ENCODE assay signal across 8 cellular contexts in the genomic region with DNA sequence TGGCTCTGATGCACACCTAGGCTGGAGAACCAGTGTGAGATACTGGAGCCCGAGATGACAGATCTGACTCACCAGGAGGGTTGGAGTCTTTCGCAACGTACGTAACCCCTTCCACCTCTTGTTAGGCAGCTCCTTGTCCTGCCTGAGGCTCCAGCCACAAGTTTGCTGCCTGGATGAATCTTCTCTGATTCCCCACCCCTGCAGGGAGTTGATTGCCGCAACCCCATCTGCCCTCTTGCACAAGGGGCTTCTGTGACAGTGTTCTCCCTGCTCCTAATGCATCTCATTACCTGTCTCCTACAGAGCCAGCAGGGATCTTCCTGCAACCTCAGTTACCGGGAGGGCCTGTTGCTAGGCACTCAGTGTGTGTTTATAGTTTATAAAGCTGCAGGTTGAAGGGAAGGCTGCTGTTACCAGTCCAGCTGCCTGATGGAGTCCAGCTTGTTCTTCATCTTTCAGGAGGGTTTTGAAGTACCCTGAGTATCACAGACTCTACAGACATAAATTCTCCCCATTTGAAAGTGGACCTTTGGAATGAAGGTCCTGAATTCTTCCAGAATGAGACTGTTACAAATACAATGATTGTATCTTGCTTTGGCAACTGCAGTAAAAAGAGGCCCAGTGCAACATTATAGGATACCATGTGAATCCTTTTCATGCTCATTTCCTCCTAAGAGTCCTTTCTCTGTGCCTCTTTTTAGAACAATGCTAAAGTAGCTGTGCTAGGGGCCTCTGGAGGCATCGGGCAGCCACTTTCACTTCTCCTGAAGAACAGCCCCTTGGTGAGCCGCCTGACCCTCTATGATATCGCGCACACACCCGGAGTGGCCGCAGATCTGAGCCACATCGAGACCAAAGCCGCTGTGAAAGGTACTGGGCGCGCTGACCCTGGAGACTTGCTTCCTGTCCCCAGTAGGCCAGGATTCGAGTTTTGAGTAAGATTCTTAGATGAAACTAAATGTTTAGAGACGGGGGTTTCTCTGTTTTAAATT.
DNase-seq lines count a peak whose midpoint lies in the region; ATAC-seq and TF ChIP-seq lines count a peak whose summit lies in the region.

No MANE protein-coding gene starts in this region.

- ATAC-seq in GM19452 (IDR thresholded peaks at IDR 0.05; ENCODE audit: unreplicated experiment) (no peak), GM18519 (IDR thresholded peaks at IDR 0.05; ENCODE audit: low FRiP score, unreplicated experiment) (no peak)

- no peak for TF ChIP-seq RAD21 in Ishikawa (IDR thresholded peaks at IDR 0.05; ENCODE audit: low read depth)

- no peak for TF ChIP-seq EP300 in Ishikawa (IDR thresholded peaks at IDR 0.05; ENCODE audit: borderline replicate concordance)

- peak; percentile 29 for DNase-seq in AG08395 (ENCODE audit: low spot score)
- peak; percentile 93 for DNase-seq in amniotic epithelial cell (ENCODE audit: low read depth)
- DNase-seq in islet precursor cell, result peak; percentile 83
- DNase-seq in SW480 (ENCODE audit: low spot score), result no peak
- DNase-seq in activated effector memory CD4-positive, alpha-beta T cell treated with Interleukin-2 at 50 U/mL for 16 hours, result no peak

TF ChIP-seq in Ishikawa, 13 proteins besides CTCF, POLR2A, EP300 and RAD21:
- TF ChIP-seq CEBPB (IDR thresholded peaks at IDR 0.05), result peak; percentile 40; the same call in 1 of the 2 replicates
- TF ChIP-seq, protein P1, sequence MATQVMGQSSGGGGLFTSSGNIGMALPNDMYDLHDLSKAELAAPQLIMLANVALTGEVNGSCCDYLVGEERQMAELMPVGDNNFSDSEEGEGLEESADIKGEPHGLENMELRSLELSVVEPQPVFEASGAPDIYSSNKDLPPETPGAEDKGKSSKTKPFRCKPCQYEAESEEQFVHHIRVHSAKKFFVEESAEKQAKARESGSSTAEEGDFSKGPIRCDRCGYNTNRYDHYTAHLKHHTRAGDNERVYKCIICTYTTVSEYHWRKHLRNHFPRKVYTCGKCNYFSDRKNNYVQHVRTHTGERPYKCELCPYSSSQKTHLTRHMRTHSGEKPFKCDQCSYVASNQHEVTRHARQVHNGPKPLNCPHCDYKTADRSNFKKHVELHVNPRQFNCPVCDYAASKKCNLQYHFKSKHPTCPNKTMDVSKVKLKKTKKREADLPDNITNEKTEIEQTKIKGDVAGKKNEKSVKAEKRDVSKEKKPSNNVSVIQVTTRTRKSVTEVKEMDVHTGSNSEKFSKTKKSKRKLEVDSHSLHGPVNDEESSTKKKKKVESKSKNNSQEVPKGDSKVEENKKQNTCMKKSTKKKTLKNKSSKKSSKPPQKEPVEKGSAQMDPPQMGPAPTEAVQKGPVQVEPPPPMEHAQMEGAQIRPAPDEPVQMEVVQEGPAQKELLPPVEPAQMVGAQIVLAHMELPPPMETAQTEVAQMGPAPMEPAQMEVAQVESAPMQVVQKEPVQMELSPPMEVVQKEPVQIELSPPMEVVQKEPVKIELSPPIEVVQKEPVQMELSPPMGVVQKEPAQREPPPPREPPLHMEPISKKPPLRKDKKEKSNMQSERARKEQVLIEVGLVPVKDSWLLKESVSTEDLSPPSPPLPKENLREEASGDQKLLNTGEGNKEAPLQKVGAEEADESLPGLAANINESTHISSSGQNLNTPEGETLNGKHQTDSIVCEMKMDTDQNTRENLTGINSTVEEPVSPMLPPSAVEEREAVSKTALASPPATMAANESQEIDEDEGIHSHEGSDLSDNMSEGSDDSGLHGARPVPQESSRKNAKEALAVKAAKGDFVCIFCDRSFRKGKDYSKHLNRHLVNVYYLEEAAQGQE (IDR thresholded peaks at IDR 0.05; ENCODE audit: low read depth), result no peak
TF ChIP-seq in Ishikawa: peak in this region for 1.

Comparison
In these comparisons a context has a peak if more than half of its experiments do, and no peak if none do; other contexts are left out.
1. DNase-seq: peak in AG08395 (single experiment), amniotic epithelial cell (single experiment) and islet precursor cell (single experiment); none in SW480 (single experiment) and activated effector memory CD4-positive, alpha-beta T cell treated with Interleukin-2 at 50 U/mL for 16 hours (single experiment).